10 cellular contexts compared by ENCODE assay signal in the genomic region with DNA sequence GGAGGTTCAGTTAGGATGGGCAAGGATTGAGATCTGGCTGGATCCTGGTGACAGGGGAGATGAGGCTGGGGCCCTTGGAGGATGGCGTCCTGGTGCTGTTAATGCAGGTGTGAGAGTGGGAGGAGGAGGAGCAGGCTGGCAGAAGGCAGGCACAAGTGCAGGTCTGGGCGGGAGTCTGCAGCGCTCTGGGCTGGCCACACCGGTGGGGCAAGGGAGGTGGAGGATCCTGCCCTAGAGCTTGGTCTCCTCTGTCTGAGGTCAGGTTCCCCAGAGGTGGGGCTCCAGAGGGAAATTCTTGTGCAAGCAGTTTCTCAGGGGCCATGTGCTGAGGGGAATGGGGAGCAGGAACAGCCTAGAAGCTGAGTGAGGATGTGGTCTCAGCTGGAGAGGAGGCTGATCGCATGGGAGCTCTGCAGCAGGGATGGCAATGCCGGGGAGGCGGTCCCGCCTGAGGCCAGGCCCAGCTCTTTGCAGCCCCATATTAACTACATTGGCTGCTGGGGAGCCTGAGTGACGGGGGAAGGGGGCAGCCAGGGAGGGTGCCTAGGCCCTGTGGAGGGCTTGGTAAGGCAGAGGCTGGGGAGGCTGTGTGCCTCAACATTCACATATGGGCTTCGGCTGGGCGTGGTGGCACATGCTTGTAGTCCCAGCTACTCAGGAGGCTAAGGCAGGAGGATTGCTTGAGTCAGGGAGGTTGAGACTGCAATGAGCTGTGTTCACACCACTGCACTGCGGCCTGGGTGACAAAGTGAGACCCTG. TPM values are rescaled to one million over a fixed set of nuclear protein-coding genes. Genes with fewer than 3 reads are reported as not detected.
A peak's percentile ranks its signal among the peaks of the same experiment; 100 is the strongest.
DNase-seq lines count a peak whose midpoint lies in the region; FAIRE-seq and TF ChIP-seq lines count a peak whose summit lies in the region.
"Not testable (repeated sequence)": the region's sequence is repeated elsewhere in the genome, so short reads cannot be mapped to it uniquely, and the experiment has no call there.
"Had no signal": no experiment of that assay in that cellular context is flagged by ENCODE, and none has a peak within 500 bp of the region (broad histone marks: within the 10 kb centered on the region; RNA-seq: fewer than 3 reads in every experiment).

No MANE protein-coding gene starts in this region.

- H3K4me2 ChIP-seq in H1 (ENCODE audit: insufficient read depth in 1 of 2, low read depth in 2 of 2, low read length in 2 of 2): not testable (repeated sequence)

- not testable (repeated sequence) for H2AK5ac ChIP-seq in H1 (ENCODE audit: low read depth, low read length)

- H3K56ac ChIP-seq in H1 (replicated peaks; ENCODE audit: insufficient read length, low read depth, low read length): not testable (repeated sequence)

- H4K20me1 ChIP-seq in H1 (replicated peaks in 1 of 2; ENCODE audit: control insufficient read depth in 1 of 2, insufficient read depth in 2 of 2, low read length in 2 of 2): peaks cover 7 to 21% of the 10 kb centered on the region in 2 experiments

- DNase-seq in HTR-8/SVneo (ENCODE audit: insufficient read length, low spot score); activated T-helper 1 cell treated with anti-CD3 and anti-CD28 coated beads, Interleukin-12 subunit alpha, Interleukin-12 subunit beta, Interleukin-2, Interleukin-4 antibody, amounts not matched to agents 30 ng/mL and 10 ng/mL and 1 ng/mL, durations not matched to agents 14 hours and 24 hours and 36 hours (ENCODE audit: low spot score); H1 (ENCODE audit: low read depth in 1 of 2, low spot score in 2 of 2): not testable (repeated sequence)
- peak; percentile 46 for DNase-seq in activated CD4-positive, alpha-beta T cell treated with anti-CD3 and anti-CD28 coated beads, Interleukin-2, amount 10 ng/mL, durations not matched to agents 7 days and 5 days

- not testable (repeated sequence) for H3K9me3 ChIP-seq in H1 (ENCODE audit: insufficient read depth in 2 of 2, low read depth in 1 of 2, low read length in 1 of 2); neutrophil

- not testable (repeated sequence) for H3K23ac ChIP-seq in H1 (ENCODE audit: insufficient read length)

- not testable (repeated sequence) for H3K9me3 Mint-ChIP-seq in activated CD4-positive, alpha-beta T cell treated with anti-CD3 and anti-CD28 coated beads, Interleukin-2, amount 10 ng/mL, durations not matched to agents 7 days and 5 days; activated T-helper 1 cell treated with anti-CD3 and anti-CD28 coated beads, Interleukin-12 subunit alpha, Interleukin-12 subunit beta, Interleukin-2, Interleukin-4 antibody, amounts not matched to agents 30 ng/mL and 10 ng/mL and 1 ng/mL, durations not matched to agents 14 hours and 24 hours and 36 hours

- not testable (repeated sequence) for H2AFZ ChIP-seq in H1 (ENCODE audit: low read length)

- H3K23me2 ChIP-seq in H1 (ENCODE audit: low read depth, low read length): not testable (repeated sequence)

- FAIRE-seq in HTR-8/SVneo (lab: Jason Lieb, UNC): peak; percentile 4
- FAIRE-seq in H1 (lab: Jason Lieb, UNC): peak; percentile 68

- H3K27me3 ChIP-seq in H1 (replicated peaks in 1 of 4; ENCODE audit: control insufficient read depth in 3 of 4, extremely low read depth in 1 of 4, insufficient read depth in 3 of 4, low read length in 3 of 4); neutrophil: not testable (repeated sequence)

- peak overlapping the region; percentile 26 for H3K27ac Mint-ChIP-seq in activated CD4-positive, alpha-beta T cell treated with anti-CD3 and anti-CD28 coated beads, Interleukin-2, amount 10 ng/mL, durations not matched to agents 7 days and 5 days
- H3K27ac Mint-ChIP-seq in activated T-helper 1 cell treated with anti-CD3 and anti-CD28 coated beads, Interleukin-12 subunit alpha, Interleukin-12 subunit beta, Interleukin-2, Interleukin-4 antibody, amounts not matched to agents 30 ng/mL and 10 ng/mL and 1 ng/mL, durations not matched to agents 14 hours and 24 hours and 36 hours: peak overlapping the region; percentile 49

- WGBS in H1 (ENCODE audit: extremely low coverage in 1 of 2, insufficient coverage in 1 of 2, insufficient read length in 1 of 2, insufficient replicate concordance in 2 of 2, low coverage in 1 of 2, low lambda C conversion rate in 2 of 2, missing lambda C conversion rate in 1 of 2), 2 experiments: 91% methylated on average over 11 of the region's 12 CpGs; no CpG with 5 or more reads in 1 of the 2 experiments

- TF ChIP-seq POLR2A in H1 (IDR thresholded peaks at IDR 0.05; ENCODE audit: control extremely low read depth in 1 of 2, low read depth in 2 of 2, low read length in 2 of 2): not testable (repeated sequence)

- POLR2A ChIA-PET in activated CD4-positive, alpha-beta T cell treated with anti-CD3 and anti-CD28 coated beads, Interleukin-2, amount 10 ng/mL, durations not matched to agents 7 days and 5 days (lab: Charles Lee): not testable (repeated sequence)
- POLR2A ChIA-PET in H1 (lab: Charles Lee; ENCODE audit: partially characterized antibody): interaction anchor here (1.4 to 6.1 kb wide), 3 partner anchors 14 to 83 kb away, joined by 3 to 94 read pairs (median 4); partner anchors contain the start of gene PAQR4

- H2BK12ac ChIP-seq in H1 (ENCODE audit: low read depth, low read length): not testable (repeated sequence)

- not testable (repeated sequence) for TF ChIP-seq RAD21 in H1 (IDR thresholded peaks at IDR 0.05 in 1 of 2, conservative IDR thresholded peaks at IDR 0.05 in 1 of 2; ENCODE audit: low read depth in 2 of 2, low read length in 2 of 2)

- peaks cover 53% of the 10 kb centered on the region for H3K36me3 Mint-ChIP-seq in activated CD4-positive, alpha-beta T cell treated with anti-CD3 and anti-CD28 coated beads, Interleukin-2, amount 10 ng/mL, durations not matched to agents 7 days and 5 days (ENCODE audit: low read depth)
- peaks cover 29% of the 10 kb centered on the region for H3K36me3 Mint-ChIP-seq in activated T-helper 1 cell treated with anti-CD3 and anti-CD28 coated beads, Interleukin-12 subunit alpha, Interleukin-12 subunit beta, Interleukin-2, Interleukin-4 antibody, amounts not matched to agents 30 ng/mL and 10 ng/mL and 1 ng/mL, durations not matched to agents 14 hours and 24 hours and 36 hours (ENCODE audit: low read depth)

- H3K4ac ChIP-seq in H1 (replicated peaks; ENCODE audit: insufficient read length, low read depth, low read length): not testable (repeated sequence)

- not testable (repeated sequence) for H4K5ac ChIP-seq in H1 (ENCODE audit: insufficient read length, low read depth, low read length)

- not testable (repeated sequence) for H2BK20ac ChIP-seq in H1 (ENCODE audit: low read length)

- H3K4me3 ChIP-seq in H1 (ENCODE audit: extremely low read depth in 1 of 4, insufficient read depth in 2 of 4, low read depth in 3 of 4, low read length in 4 of 4): not testable (repeated sequence)
- H3K4me3 ChIP-seq in neutrophil (ENCODE audit: low read depth in 1 of 2, low read length in 1 of 2): peak overlapping the region; percentile 99

- not testable (repeated sequence) for H4K8ac ChIP-seq in H1 (ENCODE audit: extremely low read depth, insufficient read depth, low read length)

- peaks cover 76% of the 10 kb centered on the region for H3K4me1 Mint-ChIP-seq in activated CD4-positive, alpha-beta T cell treated with anti-CD3 and anti-CD28 coated beads, Interleukin-2, amount 10 ng/mL, durations not matched to agents 7 days and 5 days
- peaks cover 79% of the 10 kb centered on the region for H3K4me1 Mint-ChIP-seq in activated T-helper 1 cell treated with anti-CD3 and anti-CD28 coated beads, Interleukin-12 subunit alpha, Interleukin-12 subunit beta, Interleukin-2, Interleukin-4 antibody, amounts not matched to agents 30 ng/mL and 10 ng/mL and 1 ng/mL, durations not matched to agents 14 hours and 24 hours and 36 hours (ENCODE audit: low read depth)

- intact Hi-C loops in activated T-helper 1 cell treated with anti-CD3 and anti-CD28 coated beads, Interleukin-12 subunit alpha, Interleukin-12 subunit beta, Interleukin-2, Interleukin-4 antibody, amounts not matched to agents 30 ng/mL and 10 ng/mL and 1 ng/mL, durations not matched to agents 14 hours and 24 hours and 36 hours (cut with micrococcal nuclease): not testable (repeated sequence)

- H2BK15ac ChIP-seq in H1 (ENCODE audit: low read length): not testable (repeated sequence)

- H3K27ac ChIP-seq in H1 (ENCODE audit: low read depth, low read length): not testable (repeated sequence)
- peak overlapping the region; percentile 94 for H3K27ac ChIP-seq in neutrophil

- not testable (repeated sequence) for TF ChIP-seq EP300 in H1 (IDR thresholded peaks at IDR 0.05; ENCODE audit: borderline replicate concordance in 1 of 2, low read depth in 2 of 2, low read length in 2 of 2)

- TF ChIP-seq CTCF in H1 (IDR thresholded peaks at IDR 0.05; ENCODE audit: control extremely low read depth in 1 of 3, insufficient read depth in 1 of 3, low read depth in 1 of 3, low read length in 3 of 3); neutrophil (IDR thresholded peaks at IDR 0.05): not testable (repeated sequence)

- not testable (repeated sequence) for H2BK5ac ChIP-seq in H1 (ENCODE audit: low read depth, low read length)

- H4K91ac ChIP-seq in H1 (replicated peaks; ENCODE audit: insufficient read length, low read length): not testable (repeated sequence)

- not testable (repeated sequence) for H3K9ac ChIP-seq in H1 (replicated peaks in 1 of 4; ENCODE audit: extremely low read depth in 1 of 4, low read depth in 3 of 4, low read length in 3 of 4)

- not testable (repeated sequence) for H3K4me1 ChIP-seq in H1 (replicated peaks in 1 of 4; ENCODE audit: control insufficient read depth in 3 of 4, insufficient read depth in 4 of 4, low read length in 3 of 4)
- H3K4me1 ChIP-seq in neutrophil (ENCODE audit: control insufficient read depth in 1 of 2, insufficient read depth in 1 of 2, low read depth in 1 of 2, low read length in 1 of 2): peaks cover 93 to 99% of the 10 kb centered on the region in 2 experiments

- H2BK120ac ChIP-seq in H1 (replicated peaks; ENCODE audit: low read depth, low read length): not testable (repeated sequence)

- CTCF ChIA-PET in activated CD4-positive, alpha-beta T cell treated with anti-CD3 and anti-CD28 coated beads, Interleukin-2, amount 10 ng/mL, durations not matched to agents 7 days and 5 days (lab: Charles Lee): interaction anchor here (2.0 kb wide), 1 partner anchor 77 kb away, joined by 7 read pairs; no protein-coding TSS in a partner anchor
- CTCF ChIA-PET in H1 (lab: Charles Lee; ENCODE audit: partially characterized antibody): interaction anchor here (7.4 kb wide), 1 partner anchor 21 kb away, joined by 117 read pairs; no protein-coding TSS in a partner anchor

- not testable (repeated sequence) for H3K14ac ChIP-seq in H1 (ENCODE audit: insufficient read length)

- H3K18ac ChIP-seq in H1 (ENCODE audit: extremely low read depth, low read length): not testable (repeated sequence)

- H3K79me2 ChIP-seq in H1 (ENCODE audit: control insufficient read depth in 1 of 2, insufficient read depth in 2 of 2, low read length in 2 of 2): not testable (repeated sequence)

- H3K36me3 ChIP-seq in H1 (ENCODE audit: control insufficient read depth in 2 of 4, insufficient read depth in 4 of 4, low read length in 3 of 4): not testable (repeated sequence)
- peaks cover 78% of the 10 kb centered on the region for H3K36me3 ChIP-seq in neutrophil

- not testable (repeated sequence) for H3K27me3 Mint-ChIP-seq in activated CD4-positive, alpha-beta T cell treated with anti-CD3 and anti-CD28 coated beads, Interleukin-2, amount 10 ng/mL, durations not matched to agents 7 days and 5 days; activated T-helper 1 cell treated with anti-CD3 and anti-CD28 coated beads, Interleukin-12 subunit alpha, Interleukin-12 subunit beta, Interleukin-2, Interleukin-4 antibody, amounts not matched to agents 30 ng/mL and 10 ng/mL and 1 ng/mL, durations not matched to agents 14 hours and 24 hours and 36 hours (ENCODE audit: insufficient read depth)

- H3K4me3 Mint-ChIP-seq in activated CD4-positive, alpha-beta T cell treated with anti-CD3 and anti-CD28 coated beads, Interleukin-2, amount 10 ng/mL, durations not matched to agents 7 days and 5 days; activated T-helper 1 cell treated with anti-CD3 and anti-CD28 coated beads, Interleukin-12 subunit alpha, Interleukin-12 subunit beta, Interleukin-2, Interleukin-4 antibody, amounts not matched to agents 30 ng/mL and 10 ng/mL and 1 ng/mL, durations not matched to agents 14 hours and 24 hours and 36 hours: not testable (repeated sequence)

- H3K79me1 ChIP-seq in H1 (ENCODE audit: low read depth, low read length): not testable (repeated sequence)

RNA-seq across cellular contexts. Expression of gene MMP25, which starts 6.4 kb away (rescaled TPM):
- 10 to 100 TPM; 18.1 to 19.8 TPM for total RNA-seq in activated CD4-positive, alpha-beta T cell treated with anti-CD3 and anti-CD28 coated beads, Interleukin-2, amount 10 ng/mL, durations not matched to agents 7 days and 5 days
- total RNA-seq in activated T-helper 1 cell treated with anti-CD3 and anti-CD28 coated beads, Interleukin-12 subunit alpha, Interleukin-12 subunit beta, Interleukin-2, Interleukin-4 antibody, amounts not matched to agents 30 ng/mL and 10 ng/mL and 1 ng/mL, durations not matched to agents 14 hours and 24 hours and 36 hours: 11.9 and 12.8 TPM in 2 replicates
- total RNA-seq in H1 (2021; fragmentation: NEBNext Ultra II Directional; extraction: Animal tissue kit (Norgen Biotek cat#: 25700)): 23.9 and 26.7 TPM in 2 replicates
- polyA plus RNA-seq in H1 (2011; rRNA removed): 7.7 and 14.8 TPM in 2 replicates
- polyA plus RNA-seq in H1 (2011; cell fraction: cytosol; rRNA removed): 6.4 TPM
- polyA plus RNA-seq in H1 (2011; cell fraction: nucleus; rRNA removed): 21.4 TPM
- polyA plus RNA-seq in H1 (2012, experiment 1 of 2): 15.9 to 29.8 TPM (median 25.6 TPM) in 4 replicates
- 20.7 TPM for polyA plus RNA-seq in H1 (2012, experiment 2 of 2)
- polyA plus RNA-seq in H1 (2013, experiment 1 of 2): 37.9 TPM
- 36.0 TPM for polyA plus RNA-seq in H1 (2013, experiment 2 of 2)
- 2.7 and 3.3 TPM in 2 replicates for polyA minus RNA-seq in H1 (2011; rRNA and poly(A)+ RNA removed)
- 11.2 TPM for polyA minus RNA-seq in H1 (2011; cell fraction: cytosol; rRNA and poly(A)+ RNA removed)
- polyA minus RNA-seq in H1 (2011; cell fraction: nucleus; rRNA and poly(A)+ RNA removed): 6.4 TPM

RNA-seq across cellular contexts. Expression of gene IL32, which starts 12.7 kb away (rescaled TPM):
- 1,000 to 10,000 TPM; 2,973 to 3,212 TPM for total RNA-seq in activated CD4-positive, alpha-beta T cell treated with anti-CD3 and anti-CD28 coated beads, Interleukin-2, amount 10 ng/mL, durations not matched to agents 7 days and 5 days
- 993 TPM in 2 replicates for total RNA-seq in activated T-helper 1 cell treated with anti-CD3 and anti-CD28 coated beads, Interleukin-12 subunit alpha, Interleukin-12 subunit beta, Interleukin-2, Interleukin-4 antibody, amounts not matched to agents 30 ng/mL and 10 ng/mL and 1 ng/mL, durations not matched to agents 14 hours and 24 hours and 36 hours
- 2.0 and 2.7 TPM in 2 replicates for total RNA-seq in H1 (2021; fragmentation: NEBNext Ultra II Directional; extraction: Animal tissue kit (Norgen Biotek cat#: 25700))
- polyA plus RNA-seq in H1 (2011; rRNA removed): 4.3 and 5.0 TPM in 2 replicates
- polyA plus RNA-seq in H1 (2011; cell fraction: cytosol; rRNA removed): 2.4 TPM
- polyA plus RNA-seq in H1 (2011; cell fraction: nucleus; rRNA removed): 4.7 TPM
- 2.9 to 4.2 TPM (median 4.0 TPM) in 4 replicates for polyA plus RNA-seq in H1 (2012, experiment 1 of 2)
- 4.1 TPM for polyA plus RNA-seq in H1 (2012, experiment 2 of 2)
- polyA plus RNA-seq in H1 (2013, experiment 1 of 2): 2.1 TPM
- 2.3 TPM for polyA plus RNA-seq in H1 (2013, experiment 2 of 2)
- 0.68 and 1.4 TPM in 2 replicates for polyA minus RNA-seq in H1 (2011; rRNA and poly(A)+ RNA removed)
- 2.8 TPM for polyA minus RNA-seq in H1 (2011; cell fraction: cytosol; rRNA and poly(A)+ RNA removed)
- polyA minus RNA-seq in H1 (2011; cell fraction: nucleus; rRNA and poly(A)+ RNA removed): 4.4 TPM

RNA-seq across cellular contexts. Expression of gene BICDL2, which starts 16.0 kb away (rescaled TPM):
- total RNA-seq in activated CD4-positive, alpha-beta T cell treated with anti-CD3 and anti-CD28 coated beads, Interleukin-2, amount 10 ng/mL, durations not matched to agents 7 days and 5 days: under 1 TPM; 0.20 to 0.23 TPM
- 0.20 TPM in 1 of 2 replicates, not detected in the other for total RNA-seq in activated T-helper 1 cell treated with anti-CD3 and anti-CD28 coated beads, Interleukin-12 subunit alpha, Interleukin-12 subunit beta, Interleukin-2, Interleukin-4 antibody, amounts not matched to agents 30 ng/mL and 10 ng/mL and 1 ng/mL, durations not matched to agents 14 hours and 24 hours and 36 hours
- total RNA-seq in H1 (2021; fragmentation: NEBNext Ultra II Directional; extraction: Animal tissue kit (Norgen Biotek cat#: 25700)): 14.3 and 15.9 TPM in 2 replicates
- polyA plus RNA-seq in H1 (2011; rRNA removed): 7.3 and 14.2 TPM in 2 replicates
- polyA plus RNA-seq in H1 (2011; cell fraction: cytosol; rRNA removed): 18.0 TPM
- polyA plus RNA-seq in H1 (2011; cell fraction: nucleus; rRNA removed): 32.3 TPM
- 9.8 to 15.5 TPM (median 13.9 TPM) in 4 replicates for polyA plus RNA-seq in H1 (2012, experiment 1 of 2)
- polyA plus RNA-seq in H1 (2012, experiment 2 of 2): 5.9 TPM
- 10.2 TPM for polyA plus RNA-seq in H1 (2013, experiment 1 of 2)
- polyA plus RNA-seq in H1 (2013, experiment 2 of 2): 9.1 TPM
- polyA minus RNA-seq in H1 (2011; rRNA and poly(A)+ RNA removed): 2.5 and 4.1 TPM in 2 replicates
- polyA minus RNA-seq in H1 (2011; cell fraction: cytosol; rRNA and poly(A)+ RNA removed): 4.6 TPM
- polyA minus RNA-seq in H1 (2011; cell fraction: nucleus; rRNA and poly(A)+ RNA removed): 8.3 TPM
- total RNA-seq: ascending aorta, cardiac muscle cell, lung microvascular endothelial cell, osteocyte, subcutaneous adipose tissue had no signal
- polyA plus RNA-seq: cardiac muscle cell had no signal

RNA-seq across cellular contexts. Expression of gene THOC6, which starts 28.9 kb away (rescaled TPM):
- total RNA-seq in activated CD4-positive, alpha-beta T cell treated with anti-CD3 and anti-CD28 coated beads, Interleukin-2, amount 10 ng/mL, durations not matched to agents 7 days and 5 days: 10 to 100 TPM; 49.5 to 58.4 TPM
- total RNA-seq in activated T-helper 1 cell treated with anti-CD3 and anti-CD28 coated beads, Interleukin-12 subunit alpha, Interleukin-12 subunit beta, Interleukin-2, Interleukin-4 antibody, amounts not matched to agents 30 ng/mL and 10 ng/mL and 1 ng/mL, durations not matched to agents 14 hours and 24 hours and 36 hours: 48.3 and 49.0 TPM in 2 replicates
- total RNA-seq in H1 (2021; fragmentation: NEBNext Ultra II Directional; extraction: Animal tissue kit (Norgen Biotek cat#: 25700)): 78.5 and 82.9 TPM in 2 replicates
- polyA plus RNA-seq in H1 (2011; rRNA removed): 111 and 137 TPM in 2 replicates
- polyA plus RNA-seq in H1 (2011; cell fraction: cytosol; rRNA removed): 105 TPM
- 118 TPM for polyA plus RNA-seq in H1 (2011; cell fraction: nucleus; rRNA removed)
- polyA plus RNA-seq in H1 (2012, experiment 1 of 2): 65.6 to 98.4 TPM (median 93.0 TPM) in 4 replicates
- 114 TPM for polyA plus RNA-seq in H1 (2012, experiment 2 of 2)
- 36.7 TPM for polyA plus RNA-seq in H1 (2013, experiment 1 of 2)
- polyA plus RNA-seq in H1 (2013, experiment 2 of 2): 34.1 TPM
- polyA minus RNA-seq in H1 (2011; rRNA and poly(A)+ RNA removed): 48.6 and 73.0 TPM in 2 replicates
- 59.2 TPM for polyA minus RNA-seq in H1 (2011; cell fraction: cytosol; rRNA and poly(A)+ RNA removed)
- 37.9 TPM for polyA minus RNA-seq in H1 (2011; cell fraction: nucleus; rRNA and poly(A)+ RNA removed)

RNA-seq across cellular contexts. Expression of gene HCFC1R1, which starts 29.0 kb away (rescaled TPM):
- 10 to 100 TPM; 38.3 to 44.1 TPM for total RNA-seq in activated CD4-positive, alpha-beta T cell treated with anti-CD3 and anti-CD28 coated beads, Interleukin-2, amount 10 ng/mL, durations not matched to agents 7 days and 5 days
- 30.0 and 30.9 TPM in 2 replicates for total RNA-seq in activated T-helper 1 cell treated with anti-CD3 and anti-CD28 coated beads, Interleukin-12 subunit alpha, Interleukin-12 subunit beta, Interleukin-2, Interleukin-4 antibody, amounts not matched to agents 30 ng/mL and 10 ng/mL and 1 ng/mL, durations not matched to agents 14 hours and 24 hours and 36 hours
- 66.2 and 72.7 TPM in 2 replicates for total RNA-seq in H1 (2021; fragmentation: NEBNext Ultra II Directional; extraction: Animal tissue kit (Norgen Biotek cat#: 25700))
- polyA plus RNA-seq in H1 (2011; rRNA removed): 138 and 195 TPM in 2 replicates
- polyA plus RNA-seq in H1 (2011; cell fraction: cytosol; rRNA removed): 98.0 TPM
- 119 TPM for polyA plus RNA-seq in H1 (2011; cell fraction: nucleus; rRNA removed)
- 100 to 142 TPM (median 123 TPM) in 4 replicates for polyA plus RNA-seq in H1 (2012, experiment 1 of 2)
- polyA plus RNA-seq in H1 (2012, experiment 2 of 2): 151 TPM
- polyA plus RNA-seq in H1 (2013, experiment 1 of 2): 119 TPM
- polyA plus RNA-seq in H1 (2013, experiment 2 of 2): 124 TPM
- polyA minus RNA-seq in H1 (2011; rRNA and poly(A)+ RNA removed): 16.3 and 19.5 TPM in 2 replicates
- polyA minus RNA-seq in H1 (2011; cell fraction: cytosol; rRNA and poly(A)+ RNA removed): 37.1 TPM
- 29.6 TPM for polyA minus RNA-seq in H1 (2011; cell fraction: nucleus; rRNA and poly(A)+ RNA removed)

Comparison
In these comparisons a context has a peak if more than half of its experiments do, and no peak if none do; other contexts are left out.
1. RNA of gene IL32, which starts 12.7 kb away (total RNA-seq): 2,973 to 3,212 TPM in activated CD4-positive, alpha-beta T cell treated with anti-CD3 and anti-CD28 coated beads, Interleukin-2, amount 10 ng/mL, durations not matched to agents 7 days and 5 days and 993 TPM in activated T-helper 1 cell treated with anti-CD3 and anti-CD28 coated beads, Interleukin-12 subunit alpha, Interleukin-12 subunit beta, Interleukin-2, Interleukin-4 antibody, amounts not matched to agents 30 ng/mL and 10 ng/mL and 1 ng/mL, durations not matched to agents 14 hours and 24 hours and 36 hours; 2.0 to 2.7 TPM in H1; every median in the first group is over 100 times any median in the second.
2. RNA of gene BICDL2, which starts 16.0 kb away (total RNA-seq): 14.3 to 15.9 TPM in H1; 0.20 to 0.23 TPM in activated CD4-positive, alpha-beta T cell treated with anti-CD3 and anti-CD28 coated beads, Interleukin-2, amount 10 ng/mL, durations not matched to agents 7 days and 5 days and 0.20 TPM in activated T-helper 1 cell treated with anti-CD3 and anti-CD28 coated beads, Interleukin-12 subunit alpha, Interleukin-12 subunit beta, Interleukin-2, Interleukin-4 antibody, amounts not matched to agents 30 ng/mL and 10 ng/mL and 1 ng/mL, durations not matched to agents 14 hours and 24 hours and 36 hours; every median in the first group is over 10 times any median in the second.